Comparison of ENCODE assay signal across 22 cellular contexts in the genomic region with DNA sequence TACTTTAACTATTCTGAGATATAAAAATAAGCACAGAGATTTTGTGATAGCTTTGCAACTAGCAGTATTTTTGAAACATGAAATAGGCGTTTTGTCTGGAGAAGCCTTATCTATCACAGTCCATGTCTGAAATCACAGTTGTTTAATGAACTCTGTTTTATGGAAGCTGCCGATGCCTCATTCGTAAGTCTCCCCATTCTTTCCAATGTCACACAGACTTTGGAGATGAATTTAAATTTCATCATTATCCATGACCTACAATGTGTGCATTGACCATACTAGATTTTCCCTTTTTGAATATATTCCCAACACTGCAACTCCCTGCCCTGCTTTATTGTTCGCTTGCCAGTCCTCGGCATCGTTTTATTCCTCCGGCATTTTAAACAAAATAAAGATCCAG.
"Had no signal": no experiment of that assay in that cellular context is flagged by ENCODE, and none has a peak within 500 bp of the region (broad histone marks: within the 10 kb centered on the region; RNA-seq: fewer than 3 reads in every experiment).

No MANE protein-coding gene starts in this region.

- H3K27ac ChIP-seq: esophagus muscularis mucosa, left lung, neural progenitor cell, parathyroid adenoma, right lobe of liver, testis, tibial artery, upper lobe of left lung, uterus had no signal

- H3K27me3 ChIP-seq: esophagus muscularis mucosa, left lung, neural progenitor cell, right lobe of liver, testis, tibial artery, upper lobe of left lung, uterus had no signal

- H3K9me3 Mint-ChIP-seq: stimulated activated naive CD8-positive, alpha-beta T cell treated with anti-CD3 and anti-CD28 coated beads, Interleukin-15, Interleukin-2, amounts not matched to agents 100 ng/mL and 50 ng/mL, for 24 hours had no signal

- H3K36me3 ChIP-seq: esophagus muscularis mucosa, left lung, neural progenitor cell, right lobe of liver, tibial artery, upper lobe of left lung, uterus had no signal

- H2AFZ ChIP-seq: neural progenitor cell, parathyroid adenoma had no signal

- H3K36me3 Mint-ChIP-seq: immature natural killer cell; naive thymus-derived CD4-positive, alpha-beta T cell; stimulated activated naive B cell treated with anti-CD40 and anti-IgM and Interleukin-4, amounts not matched to agents 10 μg/mL and 1 μg/mL and 100 μg/mL, for 72 hours had no signal

- H3K4me3 ChIP-seq: esophagus muscularis mucosa, left lung, neural progenitor cell, right lobe of liver, testis, tibial artery, upper lobe of left lung, uterus had no signal

- H3K79me2 ChIP-seq: parathyroid adenoma had no signal

- H3K4me1 Mint-ChIP-seq: immature natural killer cell; nephron; neural progenitor cell; stimulated activated naive B cell treated with anti-CD40 and anti-IgM and Interleukin-4, amounts not matched to agents 10 μg/mL and 1 μg/mL and 100 μg/mL, for 72 hours had no signal

- H3K4me1 ChIP-seq: esophagus muscularis mucosa, left lung, neural progenitor cell, parathyroid adenoma, right lobe of liver, testis, tibial artery, upper lobe of left lung, uterus had no signal

- ATAC-seq: left lung; naive thymus-derived CD4-positive, alpha-beta T cell; right lobe of liver; stimulated activated naive B cell treated with anti-CD40 and anti-IgM and Interleukin-4, amounts not matched to agents 10 μg/mL and 1 μg/mL and 100 μg/mL, for 72 hours had no signal

- H3K27ac Mint-ChIP-seq: immature natural killer cell; naive thymus-derived CD4-positive, alpha-beta T cell; nephron; neural progenitor cell; progenitor cell of endocrine pancreas; stimulated activated naive B cell treated with anti-CD40 and anti-IgM and Interleukin-4, amounts not matched to agents 10 μg/mL and 1 μg/mL and 100 μg/mL, for 72 hours; stimulated activated naive CD8-positive, alpha-beta T cell treated with anti-CD3 and anti-CD28 coated beads, Interleukin-15, Interleukin-2, amounts not matched to agents 100 ng/mL and 50 ng/mL, for 24 hours had no signal

- H3K4me3 Mint-ChIP-seq: immature natural killer cell; naive thymus-derived CD4-positive, alpha-beta T cell; nephron; neural progenitor cell; stimulated activated naive B cell treated with anti-CD40 and anti-IgM and Interleukin-4, amounts not matched to agents 10 μg/mL and 1 μg/mL and 100 μg/mL, for 72 hours; stimulated activated naive CD8-positive, alpha-beta T cell treated with anti-CD3 and anti-CD28 coated beads, Interleukin-15, Interleukin-2, amounts not matched to agents 100 ng/mL and 50 ng/mL, for 24 hours had no signal

- DNase-seq: cortex of kidney; effector CD4-positive, alpha-beta T cell; foreskin melanocyte; immature natural killer cell; left lung; mesendoderm; naive thymus-derived CD4-positive, alpha-beta T cell; right lobe of liver; small intestine; stimulated activated CD4-positive, alpha-beta T cell treated with anti-CD3 and anti-CD28 coated beads, Interleukin-15, amount 100 ng/mL, for 24 hours; stimulated activated CD4-positive, alpha-beta T cell treated with anti-CD3 and anti-CD28 coated beads, Interleukin-2, amount 100 ng/mL, for 48 hours; stimulated activated naive B cell treated with anti-CD40 and anti-IgM and Interleukin-4, amounts not matched to agents 10 μg/mL and 1 μg/mL and 100 μg/mL, for 72 hours; testis; tibial artery; uterus had no signal

- H3K4me2 ChIP-seq: neural progenitor cell had no signal

- H3K27me3 Mint-ChIP-seq: progenitor cell of endocrine pancreas; stimulated activated naive B cell treated with anti-CD40 and anti-IgM and Interleukin-4, amounts not matched to agents 10 μg/mL and 1 μg/mL and 100 μg/mL, for 72 hours; stimulated activated naive CD8-positive, alpha-beta T cell treated with anti-CD3 and anti-CD28 coated beads, Interleukin-15, Interleukin-2, amounts not matched to agents 100 ng/mL and 50 ng/mL, for 24 hours had no signal
